Comparison of ENCODE assay signal across 10 cellular contexts in the genomic region with DNA sequence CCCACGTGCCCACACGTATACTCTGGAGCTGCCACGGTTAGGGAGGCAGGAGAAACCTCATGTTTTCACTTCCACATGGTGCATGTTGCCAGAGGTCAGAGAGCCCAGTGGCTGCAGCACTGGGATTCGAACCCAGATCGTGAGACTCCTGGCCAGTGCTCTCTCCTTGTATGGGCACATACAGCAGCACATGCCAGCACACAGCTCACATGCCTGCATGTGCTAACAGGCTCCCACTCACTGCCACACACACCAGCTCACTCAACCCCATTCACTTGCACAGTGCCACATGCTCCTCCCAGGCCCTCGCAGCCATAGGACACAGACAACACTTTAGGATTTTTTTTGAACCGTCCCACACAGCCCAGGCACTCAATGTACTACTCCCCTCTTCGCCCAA. TPM values are rescaled to one million over a fixed set of nuclear protein-coding genes. Genes with fewer than 3 reads are reported as not detected.
DNase-seq lines count a peak whose midpoint lies in the region; ATAC-seq, FAIRE-seq and TF ChIP-seq lines count a peak whose summit lies in the region.
"Had no signal": no experiment of that assay in that cellular context is flagged by ENCODE, and none has a peak within 500 bp of the region (broad histone marks: within the 10 kb centered on the region; RNA-seq: fewer than 3 reads in every experiment).

No MANE protein-coding gene starts in this region.

- peaks cover 29 to 93% (median 55%) of the 10 kb centered on the region in 6 donors for H3K4me1 ChIP-seq in spleen

- H3K27me3 Mint-ChIP-seq in natural killer cell (ENCODE audit: low read depth in 2 of 2): no peaks in the 10 kb centered on the region

- intact Hi-C loops in left ventricle myocardium superior (cut with micrococcal nuclease): loop anchor here (10.0 kb wide), 2 partner anchors 55 to 95 kb away; a partner anchor contains a TSS
- intact Hi-C loops in spleen (cut with DNase I; ENCODE audit: low total_unique reads): loop anchor here (10.0 kb wide), 1 partner anchor 215 kb away; no protein-coding TSS in a partner anchor
- intact Hi-C loops in natural killer cell (cut with micrococcal nuclease): no loop called here

- peak; percentile 16 for ATAC-seq in left ventricle myocardium superior
- ATAC-seq in natural killer cell: no peak
- ATAC-seq in HG02588 (IDR thresholded peaks at IDR 0.05; ENCODE audit: unreplicated experiment): no peak
- ATAC-seq: activated T-helper 17 cell treated with anti-CD3 and anti-CD28 coated beads, Interleukin-2, amount 50 U/mL, for 72 hours had no signal

- no peak for TF ChIP-seq CTCF in HL-60 (IDR thresholded peaks at IDR 0.05; ENCODE audit: insufficient read depth, low read length)
- no peak for TF ChIP-seq CTCF in WERI-Rb-1 (IDR thresholded peaks at IDR 0.05; ENCODE audit: low read depth, low read length)
- no peak for TF ChIP-seq CTCF in spleen (IDR thresholded peaks at IDR 0.05 in 8 of 11, conservative IDR thresholded peaks at IDR 0.05 in 3 of 11)
- no peak for TF ChIP-seq CTCF in natural killer cell (IDR thresholded peaks at IDR 0.05)

- DNase-seq in HL-60 (ENCODE audit: low read depth in 1 of 2, low spot score in 1 of 2) (no peak), WERI-Rb-1 (no peak), left ventricle myocardium superior (peak; percentile 42), spleen (no peak), natural killer cell (no peak), HUDEP-2 (lab: John Stamatoyannopoulos, UW; ENCODE audit: unreplicated experiment in 76 of 76) (no peak), GM19239 (ENCODE audit: insufficient read length, low spot score) (no peak)
- DNase-seq: KG1 had no signal

- no peak overlapping the region for H3K4me3 ChIP-seq in HL-60 (replicated peaks; ENCODE audit: insufficient read depth, low read length)
- H3K4me3 ChIP-seq in WERI-Rb-1 (ENCODE audit: low read depth, low read length): no peak overlapping the region
- no peak overlapping the region for H3K4me3 ChIP-seq in spleen

- H3K27ac ChIP-seq in HL-60 (replicated peaks): peak overlapping the region; percentile 68
- H3K27ac ChIP-seq in WERI-Rb-1: peak overlapping the region; percentile 52
- peak overlapping the region; percentile 29 to 86 (median 70) for H3K27ac ChIP-seq in spleen

- H3K9me3 ChIP-seq in WERI-Rb-1 (ENCODE audit: severe bottlenecking): no peaks in the 10 kb centered on the region
- no peaks in the 10 kb centered on the region for H3K9me3 ChIP-seq in spleen

- no peak for TF ChIP-seq POLR2A in spleen (IDR thresholded peaks at IDR 0.05)

- no peak overlapping the region for H3K4me3 Mint-ChIP-seq in natural killer cell
- H3K4me3 Mint-ChIP-seq: activated T-helper 17 cell treated with anti-CD3 and anti-CD28 coated beads, Interleukin-2, amount 50 U/mL, for 72 hours had no signal

- no peaks in the 10 kb centered on the region for H3K36me3 Mint-ChIP-seq in natural killer cell

- H3K36me3 ChIP-seq in WERI-Rb-1 (no peaks in the 10 kb centered on the region), spleen (no peaks in the 10 kb centered on the region)

- peaks cover 15 to 21% of the 10 kb centered on the region in 2 donors for H3K4me1 Mint-ChIP-seq in natural killer cell

- no peak for FAIRE-seq in GM19239 (lab: Jason Lieb, UNC)

- H3K9me3 Mint-ChIP-seq in natural killer cell: no peaks in the 10 kb centered on the region
- H3K9me3 Mint-ChIP-seq: activated T-helper 17 cell treated with anti-CD3 and anti-CD28 coated beads, Interleukin-2, amount 50 U/mL, for 72 hours had no signal

- 59 to 70% (median 65%) methylated on average over 8 of the region's 8 CpGs for WGBS in spleen, 5 donors

- H3K27ac Mint-ChIP-seq in natural killer cell: no peak overlapping the region
- H3K27ac Mint-ChIP-seq: activated T-helper 17 cell treated with anti-CD3 and anti-CD28 coated beads, Interleukin-2, amount 50 U/mL, for 72 hours had no signal

- H3K27me3 ChIP-seq in HL-60 (ENCODE audit: insufficient read depth, poor library complexity, severe bottlenecking) (no peaks in the 10 kb centered on the region), WERI-Rb-1 (ENCODE audit: insufficient read depth, low read depth, severe bottlenecking) (no peaks in the 10 kb centered on the region), spleen (replicated peaks in 1 of 7) (no peaks in the 10 kb centered on the region)

RNA-seq across cellular contexts. Expression of a gene that starts 49.5 kb away (rescaled TPM):
- total RNA-seq in left ventricle myocardium superior (86.3 TPM), spleen (10 to 100 TPM in 6 of 7 donors, 1 to 10 TPM in 1; 7.3 to 26.4 (median 22.4) TPM), natural killer cell (10 to 100 TPM; 12.8 to 17.3 (median 17.2) TPM)
- polyA plus RNA-seq in spleen: 10 to 100 TPM; 13.9 to 29.2 (median 28.6) TPM

RNA-seq across cellular contexts. Expression of a gene that starts 55.8 kb away (rescaled TPM):
- total RNA-seq in left ventricle myocardium superior: 55.0 TPM
- 10 to 100 TPM; 13.2 to 23.5 (median 16.7) TPM for total RNA-seq in spleen
- 10 to 100 TPM in 1 of 3 donors, 1 to 10 TPM in 2; 5.4 to 15.7 (median 5.4) TPM for polyA plus RNA-seq in spleen
- 1 to 10 TPM; 1.5 to 3.7 (median 2.6) TPM for total RNA-seq in natural killer cell
